ENCODE assay signal across 25 cellular contexts in genomic region chr3:137845666-137846065, GRCh38.
DNase-seq lines count a peak whose midpoint lies in the region; ATAC-seq, FAIRE-seq and TF ChIP-seq lines count a peak whose summit lies in the region.
"Had no signal": no experiment of that assay in that cellular context is flagged by ENCODE, and none has a peak within 500 bp of the region (broad histone marks: within the 10 kb centered on the region; RNA-seq: fewer than 3 reads in every experiment).

No MANE protein-coding gene starts in this region.

- POLR2A ChIA-PET in H1 (lab: Charles Lee; ENCODE audit: partially characterized antibody): no interaction called here

- CTCF ChIA-PET in H1 (lab: Charles Lee; ENCODE audit: partially characterized antibody): interaction anchor here (0.8 to 2.3 kb wide), 5 partner anchors 10 to 101 kb away, joined by 3 to 8 read pairs (median 4); no protein-coding TSS in a partner anchor

- no peaks in the 10 kb centered on the region for H3K36me3 Mint-ChIP-seq in GM23338 (ENCODE audit: low read depth)
- H3K36me3 Mint-ChIP-seq in activated T-cell treated with anti-CD3 and anti-CD28 coated beads, Interleukin-2, amount 50 U/mL, for 72 hours (ENCODE audit: insufficient read depth in 2 of 2): no peaks in the 10 kb centered on the region
- H3K36me3 Mint-ChIP-seq: CD14-positive monocyte; CD4-positive, alpha-beta memory T cell; CD4-positive, CD25-positive, alpha-beta regulatory T cell; CD8-positive, alpha-beta memory T cell had no signal

- H3K36me3 ChIP-seq in GM23338 (ENCODE audit: insufficient read depth) (no peaks in the 10 kb centered on the region), H1 (ENCODE audit: control insufficient read depth in 2 of 4, insufficient read depth in 4 of 4, low read length in 3 of 4) (no peaks in the 10 kb centered on the region)
- H3K36me3 ChIP-seq: BE2C, BLaER1 had no signal

- H4K5ac ChIP-seq in H1 (ENCODE audit: insufficient read length, low read depth, low read length): no peak overlapping the region

- no peaks in the 10 kb centered on the region for H3K9me3 Mint-ChIP-seq in GM23338
- H3K9me3 Mint-ChIP-seq in activated T-cell treated with anti-CD3 and anti-CD28 coated beads, Interleukin-2, amount 50 U/mL, for 72 hours: peaks cover 1 to 3% of the 10 kb centered on the region in 2 donors

- H3K27ac Mint-ChIP-seq in GM23338: no peak overlapping the region
- no peak overlapping the region for H3K27ac Mint-ChIP-seq in activated T-cell treated with anti-CD3 and anti-CD28 coated beads, Interleukin-2, amount 50 U/mL, for 72 hours
- H3K27ac Mint-ChIP-seq: CD4-positive, alpha-beta memory T cell; CD4-positive, CD25-positive, alpha-beta regulatory T cell; CD8-positive, alpha-beta memory T cell had no signal

- H4K8ac ChIP-seq in H1 (ENCODE audit: extremely low read depth, insufficient read depth, low read length): no peak overlapping the region

- no peak overlapping the region for H4K91ac ChIP-seq in H1 (replicated peaks; ENCODE audit: insufficient read length, low read length)

- H2AFZ ChIP-seq in GM23338 (no peak overlapping the region), H1 (ENCODE audit: low read length) (no peak overlapping the region)

- no peak overlapping the region for H3K9ac ChIP-seq in H1 (replicated peaks in 1 of 4; ENCODE audit: extremely low read depth in 1 of 4, low read depth in 3 of 4, low read length in 3 of 4)
- H3K9ac ChIP-seq: BLaER1 had no signal

- H4K20me1 ChIP-seq in GM23338 (replicated peaks; ENCODE audit: insufficient read depth): no peaks in the 10 kb centered on the region
- no peaks in the 10 kb centered on the region for H4K20me1 ChIP-seq in H1 (replicated peaks in 1 of 2; ENCODE audit: control insufficient read depth in 1 of 2, insufficient read depth in 2 of 2, low read length in 2 of 2)
- H4K20me1 ChIP-seq: BLaER1 had no signal

- 0 out of 2 replicates have a peak overlapping the region, but pooled peaks have one; percentile 63 for H2BK20ac ChIP-seq in H1 (ENCODE audit: low read length)

- H2BK12ac ChIP-seq in H1 (ENCODE audit: low read depth, low read length): peak overlapping the region; percentile 82; the same call in 1 of the 2 replicates

- H3K4me2 ChIP-seq in GM23338 (0 out of 2 replicates have a peak overlapping the region, but pooled peaks have one; percentile 65), H1 (ENCODE audit: insufficient read depth in 1 of 2, low read depth in 2 of 2, low read length in 2 of 2) (no peak overlapping the region)
- H3K4me2 ChIP-seq: BLaER1 had no signal

- no peak for TF ChIP-seq RAD21 in H1 (IDR thresholded peaks at IDR 0.05 in 1 of 2, conservative IDR thresholded peaks at IDR 0.05 in 1 of 2; ENCODE audit: low read depth in 2 of 2, low read length in 2 of 2)

- no peak overlapping the region for H2BK15ac ChIP-seq in H1 (ENCODE audit: low read length)

- H3K79me2 ChIP-seq in GM23338 (replicated peaks; ENCODE audit: insufficient read depth) (no peaks in the 10 kb centered on the region), H1 (ENCODE audit: control insufficient read depth in 1 of 2, insufficient read depth in 2 of 2, low read length in 2 of 2) (no peaks in the 10 kb centered on the region)

- H3K79me1 ChIP-seq in H1 (ENCODE audit: low read depth, low read length): no peaks in the 10 kb centered on the region

- H2AK5ac ChIP-seq in H1 (ENCODE audit: low read depth, low read length): no peak overlapping the region

- H3K9me2 ChIP-seq in GM23338 (ENCODE audit: insufficient read depth): peaks cover 7% of the 10 kb centered on the region; the same call in 1 of the 2 replicates

- no peaks in the 10 kb centered on the region for H3F3A ChIP-seq in GM23338 (replicated peaks; ENCODE audit: low read depth)

- H2BK5ac ChIP-seq in H1 (ENCODE audit: low read depth, low read length): no peak overlapping the region

- no peak overlapping the region for H3K14ac ChIP-seq in H1 (ENCODE audit: insufficient read length)

- FAIRE-seq in H1 (lab: Jason Lieb, UNC): no peak
- FAIRE-seq: A204.1, D721Med, G401.6, GM12891, GM19239 had no signal

- DNase-seq in D341Med (ENCODE audit: low spot score): peak; percentile 57
- no peak for DNase-seq in GM23338 (ENCODE audit: low spot score)
- peak; percentile 19 for DNase-seq in NCI-H82 treated with DMSO at 0.1 percent for 48 hours (lab: John Stamatoyannopoulos, UW; ENCODE audit: unreplicated experiment)
- DNase-seq in H1 (ENCODE audit: low read depth in 1 of 2, low spot score in 2 of 2): no peak
- DNase-seq in NCI-H69 (lab: John Stamatoyannopoulos, UW): no peak
- no peak for DNase-seq in left lobe of liver (ENCODE audit: low spot score)
- no peak for DNase-seq in activated T-cell treated with anti-CD3 and anti-CD28 coated beads, Interleukin-2, amount 50 U/mL, for 72 hours
- DNase-seq: 8988T; ACHN; BE2C; C1 segment of cervical spinal cord; CD4-positive, alpha-beta memory T cell; CD4-positive, CD25-positive, alpha-beta regulatory T cell; CD8-positive, alpha-beta memory T cell; COR-L47; DMS79 treated with DMSO at 0.1 percent for 48 hours; GF-D8 had no signal

- ATAC-seq in GM23338 (peak; percentile 17; the same call in 1 of the 3 replicates), left lobe of liver (no peak), HG02759 (IDR thresholded peaks at IDR 0.05; ENCODE audit: unreplicated experiment) (no peak)
- ATAC-seq in activated T-cell treated with anti-CD3 and anti-CD28 coated beads, Interleukin-2, amount 50 U/mL, for 72 hours (replicated peaks in 1 of 2): no peak

- H3K4ac ChIP-seq in H1 (replicated peaks; ENCODE audit: insufficient read length, low read depth, low read length): no peak overlapping the region

- TF ChIP-seq POLR2A in H1 (IDR thresholded peaks at IDR 0.05; ENCODE audit: control extremely low read depth in 1 of 2, low read depth in 2 of 2, low read length in 2 of 2): no peak

- H3K9me3 ChIP-seq in H1 (ENCODE audit: insufficient read depth in 2 of 2, low read depth in 1 of 2, low read length in 1 of 2): no peaks in the 10 kb centered on the region
- H3K9me3 ChIP-seq: BE2C, BLaER1 had no signal

- TF ChIP-seq CTCF in GM23338 (conservative IDR thresholded peaks at IDR 0.05; ENCODE audit: low read depth in 2 of 2): no peak
- no peak for TF ChIP-seq CTCF in H1 (IDR thresholded peaks at IDR 0.05; ENCODE audit: control extremely low read depth in 1 of 3, insufficient read depth in 1 of 3, low read depth in 1 of 3, low read length in 3 of 3)

- H3K27me3 Mint-ChIP-seq in GM23338 (ENCODE audit: insufficient read depth, low read depth, poor library complexity): peaks cover 2% of the 10 kb centered on the region
- peaks cover 20% of the 10 kb centered on the region for H3K27me3 Mint-ChIP-seq in activated T-cell treated with anti-CD3 and anti-CD28 coated beads, Interleukin-2, amount 50 U/mL, for 72 hours (ENCODE audit: low read depth)
- H3K27me3 Mint-ChIP-seq: CD4-positive, CD25-positive, alpha-beta regulatory T cell had no signal

- no peak for TF ChIP-seq EP300 in H1 (IDR thresholded peaks at IDR 0.05; ENCODE audit: borderline replicate concordance in 1 of 2, low read depth in 2 of 2, low read length in 2 of 2)

- H3K4me1 Mint-ChIP-seq in GM23338: peaks cover 25% of the 10 kb centered on the region
- H3K4me1 Mint-ChIP-seq in activated T-cell treated with anti-CD3 and anti-CD28 coated beads, Interleukin-2, amount 50 U/mL, for 72 hours (ENCODE audit: low read depth): no peaks in the 10 kb centered on the region
- H3K4me1 Mint-ChIP-seq: CD14-positive monocyte; CD4-positive, alpha-beta memory T cell; CD4-positive, CD25-positive, alpha-beta regulatory T cell; CD8-positive, alpha-beta memory T cell had no signal

- H3K4me1 ChIP-seq in GM23338 (ENCODE audit: insufficient read depth) (peaks cover 21% of the 10 kb centered on the region), H1 (replicated peaks in 1 of 4; ENCODE audit: control insufficient read depth in 3 of 4, insufficient read depth in 4 of 4, low read length in 3 of 4) (peaks cover 0 to 6% (median 3%) of the 10 kb centered on the region in 4 experiments; a peak in 4 of 7 replicates)
- H3K4me1 ChIP-seq: BE2C, BLaER1 had no signal

- no peak overlapping the region for H3K4me3 Mint-ChIP-seq in GM23338
- H3K4me3 Mint-ChIP-seq in activated T-cell treated with anti-CD3 and anti-CD28 coated beads, Interleukin-2, amount 50 U/mL, for 72 hours: no peak overlapping the region
- H3K4me3 Mint-ChIP-seq: CD14-positive monocyte; CD4-positive, alpha-beta memory T cell; CD4-positive, CD25-positive, alpha-beta regulatory T cell; CD8-positive, alpha-beta memory T cell had no signal

- no peaks in the 10 kb centered on the region for H3K27me3 ChIP-seq in GM23338 (ENCODE audit: insufficient read depth)
- peaks cover 0 to 2% (median 1%) of the 10 kb centered on the region in 4 experiments; a peak in 2 of 7 replicates for H3K27me3 ChIP-seq in H1 (replicated peaks in 1 of 4; ENCODE audit: control insufficient read depth in 3 of 4, extremely low read depth in 1 of 4, insufficient read depth in 3 of 4, low read length in 3 of 4)
- H3K27me3 ChIP-seq: BE2C, BLaER1 had no signal

- H3K23me2 ChIP-seq in H1 (ENCODE audit: low read depth, low read length): no peaks in the 10 kb centered on the region

- no peak overlapping the region for H3K18ac ChIP-seq in H1 (ENCODE audit: extremely low read depth, low read length)

- H3K4me3 ChIP-seq in GM23338 (no peak overlapping the region), H1 (ENCODE audit: extremely low read depth in 1 of 4, insufficient read depth in 2 of 4, low read depth in 3 of 4, low read length in 4 of 4) (no peak overlapping the region)
- H3K4me3 ChIP-seq: BLaER1 had no signal

- 74% methylated on average over 3 of the region's 3 CpGs; no CpG with 5 or more reads in 1 of the 2 experiments for WGBS in H1 (ENCODE audit: extremely low coverage in 1 of 2, insufficient coverage in 1 of 2, insufficient read length in 1 of 2, insufficient replicate concordance in 2 of 2, low coverage in 1 of 2, low lambda C conversion rate in 2 of 2, missing lambda C conversion rate in 1 of 2), 2 experiments

- no peak overlapping the region for H2BK120ac ChIP-seq in H1 (replicated peaks; ENCODE audit: low read depth, low read length)

- H3K27ac ChIP-seq in GM23338 (ENCODE audit: low read depth): no peak overlapping the region
- no peak overlapping the region for H3K27ac ChIP-seq in H1 (ENCODE audit: low read depth, low read length)
- H3K27ac ChIP-seq: BLaER1 had no signal

- H3K56ac ChIP-seq in H1 (replicated peaks; ENCODE audit: insufficient read length, low read depth, low read length): no peak overlapping the region

- H3K23ac ChIP-seq in H1 (ENCODE audit: insufficient read length): no peak overlapping the region

TF ChIP-seq in GM23338, 12 proteins besides CTCF, POLR2A, EP300 and RAD21:
- TF ChIP-seq NANOG (IDR thresholded peaks at IDR 0.05; ENCODE audit: borderline replicate concordance) (no peak), ZNF114 (CRISPR knock-in tag; IDR thresholded peaks at IDR 0.05) (no peak), EZH2 (IDR thresholded peaks at IDR 0.05; ENCODE audit: low read depth, unreplicated experiment) (no peak), ZNF331 (CRISPR knock-in tag; IDR thresholded peaks at IDR 0.05; ENCODE audit: low read depth) (no peak)
TF ChIP-seq in GM23338: peak in this region for 0.

TF ChIP-seq in H1, 55 proteins besides CTCF, POLR2A, EP300 and RAD21:
- no peak for TF ChIP-seq CHD2 (IDR thresholded peaks at IDR 0.05; ENCODE audit: low read length)

Comparison
In these comparisons a context has a peak if more than half of its experiments do, and no peak if none do; other contexts are left out.
1. DNase-seq: peak in D341Med (single experiment) and NCI-H82 treated with DMSO at 0.1 percent for 48 hours (single experiment); none in GM23338 (single experiment), H1 (0 of 2), NCI-H69 (single experiment), left lobe of liver (single experiment) and activated T-cell treated with anti-CD3 and anti-CD28 coated beads, Interleukin-2, amount 50 U/mL, for 72 hours (0 of 2).